Comparison of ENCODE assay signal across 8 cellular contexts in the genomic region with DNA sequence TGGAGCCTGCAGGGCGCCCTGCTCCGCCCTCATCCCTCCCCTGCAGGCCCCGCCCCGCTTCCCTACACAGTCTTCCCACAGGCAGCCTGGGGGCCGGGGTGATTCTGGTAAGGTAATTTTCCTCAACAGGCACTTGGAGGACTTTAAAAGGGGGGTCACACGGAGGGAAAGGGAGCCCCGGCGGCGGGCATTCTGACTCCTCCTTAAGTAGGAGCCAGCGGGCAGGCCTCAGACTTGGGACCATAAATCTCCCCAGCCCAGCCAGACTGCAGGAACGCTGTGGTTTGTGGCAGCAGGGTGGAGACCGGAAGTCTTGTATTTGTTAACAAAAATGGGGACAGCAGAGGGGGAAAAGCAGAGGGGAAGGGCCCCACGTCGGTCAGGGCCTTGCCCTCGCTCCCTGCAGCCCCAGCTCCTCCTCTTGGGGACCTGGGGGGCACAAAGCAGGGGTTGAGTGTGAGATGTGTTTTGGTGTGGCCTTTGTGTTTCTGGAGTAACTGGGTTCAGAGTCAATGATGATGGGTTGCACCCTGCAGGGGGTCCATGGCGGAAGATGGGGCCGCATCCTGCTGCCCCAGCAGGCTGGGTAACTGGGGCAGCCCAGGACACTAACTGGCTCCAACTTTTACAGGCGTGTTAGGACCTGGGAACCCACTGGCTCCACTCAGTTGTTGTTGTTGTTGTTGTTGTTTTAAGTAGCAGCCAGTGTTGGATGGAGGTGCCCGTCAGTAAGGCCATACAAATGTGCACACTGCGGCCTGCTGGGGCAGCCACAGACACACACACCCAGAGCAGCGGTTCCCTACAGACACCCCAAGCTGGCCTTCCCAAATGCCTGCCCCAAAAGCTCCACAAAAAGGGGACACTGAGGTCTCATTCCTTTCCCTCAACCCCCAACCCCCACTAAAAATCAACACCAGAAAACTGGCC. TPM values are rescaled to one million over a fixed set of nuclear protein-coding genes. Genes with fewer than 3 reads are reported as not detected.
A peak's percentile ranks its signal among the peaks of the same experiment; 100 is the strongest.
DNase-seq lines count a peak whose midpoint lies in the region; ATAC-seq lines count a peak whose summit lies in the region.

No MANE protein-coding gene starts in this region.

- H3K9me3 Mint-ChIP-seq in activated T-helper 17 cell treated with anti-CD3 and anti-CD28 coated beads, Interleukin-2, amount 50 U/mL, for 72 hours = no peaks in the 10 kb centered on the region

- peaks cover 57% of the 10 kb centered on the region for H3K36me3 Mint-ChIP-seq in activated T-helper 17 cell treated with anti-CD3 and anti-CD28 coated beads, Interleukin-2, amount 50 U/mL, for 72 hours (ENCODE audit: low read depth)

- intact Hi-C loops in Right ventricle myocardium inferior (cut with DNase I) = no loop called here

- ATAC-seq in activated T-helper 17 cell treated with anti-CD3 and anti-CD28 coated beads, Interleukin-2, amount 50 U/mL, for 72 hours (replicated peaks) = peak; percentile 58
- ATAC-seq in Right ventricle myocardium inferior (peak; percentile 78), GM18511 (IDR thresholded peaks at IDR 0.05; ENCODE audit: unreplicated experiment) (no peak), GM21390 (IDR thresholded peaks at IDR 0.05; ENCODE audit: unreplicated experiment) (no peak)

- H3K27me3 Mint-ChIP-seq in activated T-helper 17 cell treated with anti-CD3 and anti-CD28 coated beads, Interleukin-2, amount 50 U/mL, for 72 hours = no peaks in the 10 kb centered on the region

- H3K4me3 Mint-ChIP-seq in activated T-helper 17 cell treated with anti-CD3 and anti-CD28 coated beads, Interleukin-2, amount 50 U/mL, for 72 hours = peak overlapping the region; percentile 90

- peak overlapping the region; percentile 88 for H3K27ac Mint-ChIP-seq in activated T-helper 17 cell treated with anti-CD3 and anti-CD28 coated beads, Interleukin-2, amount 50 U/mL, for 72 hours

- H3K4me1 Mint-ChIP-seq in activated T-helper 17 cell treated with anti-CD3 and anti-CD28 coated beads, Interleukin-2, amount 50 U/mL, for 72 hours = peaks cover 50% of the 10 kb centered on the region

- DNase-seq in AG08396 (ENCODE audit: low spot score) (peak; percentile 82), HT-29 (ENCODE audit: low spot score) (peak; percentile 75), Right ventricle myocardium inferior (ENCODE audit: missing footprints) (peak; percentile 88), retina (peak; percentile 47), GM19238 (ENCODE audit: insufficient read length, low spot score) (no peak)

RNA-seq across cellular contexts. Expression of gene SMAD7, which starts 27.7 kb away (rescaled TPM):
- 70.8 and 72.3 TPM in 2 replicates for total RNA-seq in HT-29 (2014; rRNA removed; shearing (Covaris generic))
- 10 to 100 TPM; 23.4 to 40.7 TPM for total RNA-seq in activated T-helper 17 cell treated with anti-CD3 and anti-CD28 coated beads, Interleukin-2, amount 50 U/mL, for 72 hours
- 12.0 TPM for total RNA-seq in Right ventricle myocardium inferior

Comparison
In these comparisons a context has a peak if more than half of its experiments do, and no peak if none do; other contexts are left out.
1. ATAC-seq: peak in activated T-helper 17 cell treated with anti-CD3 and anti-CD28 coated beads, Interleukin-2, amount 50 U/mL, for 72 hours (single experiment) and Right ventricle myocardium inferior (single experiment); none in GM18511 (single experiment) and GM21390 (single experiment).